16 cellular contexts compared by ENCODE assay signal in the genomic region with DNA sequence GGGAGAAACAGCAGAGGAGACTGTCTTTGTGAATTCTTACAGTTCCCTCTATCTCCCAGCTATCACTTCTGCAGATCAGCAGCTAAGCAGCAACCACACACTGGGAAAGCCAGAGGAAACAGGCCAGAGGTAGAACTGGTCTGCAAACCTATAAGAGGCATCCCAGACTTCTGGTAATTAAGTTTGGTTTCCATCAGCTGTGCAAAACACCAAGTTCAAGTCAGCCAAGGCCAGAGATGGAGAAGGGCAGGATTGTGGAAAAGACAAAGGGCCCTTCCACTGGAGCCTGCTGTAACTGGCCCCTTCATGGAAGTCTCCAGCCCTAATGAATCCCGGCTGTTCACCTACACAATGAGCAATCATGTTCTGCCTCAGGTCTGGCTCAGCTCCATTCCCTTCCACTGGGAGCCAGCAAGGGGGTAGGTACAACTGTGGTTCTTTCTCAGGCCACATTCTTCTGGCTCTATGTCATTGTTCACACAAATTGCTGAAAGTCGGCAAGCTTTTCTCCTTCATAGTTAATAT. TPM values are rescaled to one million over a fixed set of nuclear protein-coding genes. Genes with fewer than 3 reads are reported as not detected.
A peak's percentile ranks its signal among the peaks of the same experiment; 100 is the strongest.
DNase-seq lines count a peak whose midpoint lies in the region; TF ChIP-seq lines count a peak whose summit lies in the region.
"Had no signal": no experiment of that assay in that cellular context is flagged by ENCODE, and none has a peak within 500 bp of the region (broad histone marks: within the 10 kb centered on the region; RNA-seq: fewer than 3 reads in every experiment).

No MANE protein-coding gene starts in this region.

- H3K27me3 Mint-ChIP-seq in activated naive CD8-positive, alpha-beta T cell treated with anti-CD3 and anti-CD28 coated beads for 36 hours = peaks cover 44% of the 10 kb centered on the region
- H3K27me3 Mint-ChIP-seq in activated CD4-positive, alpha-beta T cell treated with anti-CD3 and anti-CD28 coated beads, Interleukin-2, amount 10 ng/mL, durations not matched to agents 7 days and 5 days = peaks cover 48% of the 10 kb centered on the region

- H3K4me3 ChIP-seq in SJSA1 (no peak overlapping the region), fibroblast of the aortic adventitia (ENCODE audit: low read depth, low read length) (no peak overlapping the region), retinal pigment epithelial cell (ENCODE audit: low read length) (no peak overlapping the region)
- H3K4me3 ChIP-seq: psoas muscle had no signal

- no peaks in the 10 kb centered on the region for H3K9me3 Mint-ChIP-seq in activated naive CD8-positive, alpha-beta T cell treated with anti-CD3 and anti-CD28 coated beads for 36 hours
- no peaks in the 10 kb centered on the region for H3K9me3 Mint-ChIP-seq in activated CD4-positive, alpha-beta T cell treated with anti-CD3 and anti-CD28 coated beads, Interleukin-2, amount 10 ng/mL, durations not matched to agents 7 days and 5 days
- H3K9me3 Mint-ChIP-seq: effector memory CD8-positive, alpha-beta T cell had no signal

- H3K36me3 Mint-ChIP-seq in activated naive CD8-positive, alpha-beta T cell treated with anti-CD3 and anti-CD28 coated beads for 36 hours = no peaks in the 10 kb centered on the region
- H3K36me3 Mint-ChIP-seq in activated CD4-positive, alpha-beta T cell treated with anti-CD3 and anti-CD28 coated beads, Interleukin-2, amount 10 ng/mL, durations not matched to agents 7 days and 5 days (ENCODE audit: low read depth) = no peaks in the 10 kb centered on the region

- peak overlapping the region; percentile 79 for H3K27ac ChIP-seq in SJSA1
- H3K27ac ChIP-seq: HL-60, psoas muscle had no signal

- H3K4me1 ChIP-seq in SJSA1 (replicated peaks) = peaks cover 50% of the 10 kb centered on the region
- H3K4me1 ChIP-seq: psoas muscle had no signal

- H3K27ac Mint-ChIP-seq in activated naive CD8-positive, alpha-beta T cell treated with anti-CD3 and anti-CD28 coated beads for 36 hours = no peak overlapping the region
- H3K27ac Mint-ChIP-seq in activated CD4-positive, alpha-beta T cell treated with anti-CD3 and anti-CD28 coated beads, Interleukin-2, amount 10 ng/mL, durations not matched to agents 7 days and 5 days = no peak overlapping the region
- H3K27ac Mint-ChIP-seq: effector memory CD8-positive, alpha-beta T cell had no signal

- H3K9me3 ChIP-seq in SJSA1 (replicated peaks) = no peaks in the 10 kb centered on the region
- H3K9me3 ChIP-seq: psoas muscle had no signal

- TF ChIP-seq CTCF in fibroblast of the aortic adventitia (IDR thresholded peaks at IDR 0.05; ENCODE audit: insufficient read depth, low read length) (no peak), retinal pigment epithelial cell (conservative IDR thresholded peaks at IDR 0.05; ENCODE audit: low read depth, low read length) (no peak)

- no peak overlapping the region for H3K4me3 Mint-ChIP-seq in activated naive CD8-positive, alpha-beta T cell treated with anti-CD3 and anti-CD28 coated beads for 36 hours
- no peak overlapping the region for H3K4me3 Mint-ChIP-seq in activated CD4-positive, alpha-beta T cell treated with anti-CD3 and anti-CD28 coated beads, Interleukin-2, amount 10 ng/mL, durations not matched to agents 7 days and 5 days
- H3K4me3 Mint-ChIP-seq: effector memory CD8-positive, alpha-beta T cell had no signal

- CTCF ChIA-PET in activated CD4-positive, alpha-beta T cell treated with anti-CD3 and anti-CD28 coated beads, Interleukin-2, amount 10 ng/mL, durations not matched to agents 7 days and 5 days (lab: Charles Lee) = no interaction called here

- H3K27me3 ChIP-seq in SJSA1 (replicated peaks) = no peaks in the 10 kb centered on the region

- no peaks in the 10 kb centered on the region for H3K36me3 ChIP-seq in SJSA1

- peaks cover 3% of the 10 kb centered on the region for H3K4me1 Mint-ChIP-seq in activated naive CD8-positive, alpha-beta T cell treated with anti-CD3 and anti-CD28 coated beads for 36 hours
- no peaks in the 10 kb centered on the region for H3K4me1 Mint-ChIP-seq in activated CD4-positive, alpha-beta T cell treated with anti-CD3 and anti-CD28 coated beads, Interleukin-2, amount 10 ng/mL, durations not matched to agents 7 days and 5 days

- peak; percentile 49 for DNase-seq in ELF-1 (ENCODE audit: low read depth, low spot score)
- DNase-seq in SJSA1 (ENCODE audit: low read depth in 1 of 2, low spot score in 2 of 2) = peak; percentile 87 to 90
- DNase-seq in fibroblast of the aortic adventitia (ENCODE audit: low read depth) = peak; percentile 99
- peak; percentile 70 for DNase-seq in retinal pigment epithelial cell (ENCODE audit: low read depth)
- no peak for DNase-seq in activated naive CD8-positive, alpha-beta T cell treated with anti-CD3 and anti-CD28 coated beads for 36 hours
- DNase-seq in NCI-H524 (lab: John Stamatoyannopoulos, UW) = no peak
- DNase-seq in SKM-1 treated with dmso at 0.1 percent for 144 hours (lab: John Stamatoyannopoulos, UW; ENCODE audit: unreplicated experiment) = no peak
- no peak for DNase-seq in activated CD4-positive, alpha-beta T cell treated with anti-CD3 and anti-CD28 coated beads, Interleukin-2, amount 10 ng/mL, durations not matched to agents 7 days and 5 days
- DNase-seq: activated CD4-positive, alpha-beta T cell treated with anti-CD3 and anti-CD28 coated beads for 4 hours; activated naive CD4-positive, alpha-beta T cell treated with anti-CD3 and anti-CD28 coated beads, Interleukin-2, amount 50 U/mL, for 16 hours; COR-L47; effector memory CD8-positive, alpha-beta T cell; NCI-H146; SHP77 had no signal

- POLR2A ChIA-PET in activated CD4-positive, alpha-beta T cell treated with anti-CD3 and anti-CD28 coated beads, Interleukin-2, amount 10 ng/mL, durations not matched to agents 7 days and 5 days (lab: Charles Lee) = no interaction called here

RNA-seq across cellular contexts. Expression of gene PAMR1, which starts 4.6 kb away (rescaled TPM):
- 57.4 and 57.6 TPM in 2 replicates for total RNA-seq in SJSA1 (2014; rRNA removed; shearing (Covaris generic))
- 134 and 278 TPM in 2 replicates for total RNA-seq in fibroblast of the aortic adventitia (ENCODE audit: low replicate concordance)
- total RNA-seq in activated naive CD8-positive, alpha-beta T cell treated with anti-CD3 and anti-CD28 coated beads for 36 hours = not detected
- total RNA-seq in activated CD4-positive, alpha-beta T cell treated with anti-CD3 and anti-CD28 coated beads, Interleukin-2, amount 10 ng/mL, durations not matched to agents 7 days and 5 days = not detected

Comparison
In these comparisons a context has a peak if more than half of its experiments do, and no peak if none do; other contexts are left out.
1. DNase-seq: peak in ELF-1 (single experiment), SJSA1 (2 of 2), fibroblast of the aortic adventitia (single experiment) and retinal pigment epithelial cell (single experiment); none in activated naive CD8-positive, alpha-beta T cell treated with anti-CD3 and anti-CD28 coated beads for 36 hours (single experiment), NCI-H524 (0 of 2), SKM-1 treated with dmso at 0.1 percent for 144 hours (single experiment) and activated CD4-positive, alpha-beta T cell treated with anti-CD3 and anti-CD28 coated beads, Interleukin-2, amount 10 ng/mL, durations not matched to agents 7 days and 5 days (single experiment).
2. RNA of gene PAMR1, which starts 4.6 kb away (total RNA-seq): 134 to 278 TPM in fibroblast of the aortic adventitia and 57.4 to 57.6 TPM in SJSA1; not detected in activated naive CD8-positive, alpha-beta T cell treated with anti-CD3 and anti-CD28 coated beads for 36 hours and not detected in activated CD4-positive, alpha-beta T cell treated with anti-CD3 and anti-CD28 coated beads, Interleukin-2, amount 10 ng/mL, durations not matched to agents 7 days and 5 days; every median in the first group is over 10 times any median in the second.